In the genomic region with DNA sequence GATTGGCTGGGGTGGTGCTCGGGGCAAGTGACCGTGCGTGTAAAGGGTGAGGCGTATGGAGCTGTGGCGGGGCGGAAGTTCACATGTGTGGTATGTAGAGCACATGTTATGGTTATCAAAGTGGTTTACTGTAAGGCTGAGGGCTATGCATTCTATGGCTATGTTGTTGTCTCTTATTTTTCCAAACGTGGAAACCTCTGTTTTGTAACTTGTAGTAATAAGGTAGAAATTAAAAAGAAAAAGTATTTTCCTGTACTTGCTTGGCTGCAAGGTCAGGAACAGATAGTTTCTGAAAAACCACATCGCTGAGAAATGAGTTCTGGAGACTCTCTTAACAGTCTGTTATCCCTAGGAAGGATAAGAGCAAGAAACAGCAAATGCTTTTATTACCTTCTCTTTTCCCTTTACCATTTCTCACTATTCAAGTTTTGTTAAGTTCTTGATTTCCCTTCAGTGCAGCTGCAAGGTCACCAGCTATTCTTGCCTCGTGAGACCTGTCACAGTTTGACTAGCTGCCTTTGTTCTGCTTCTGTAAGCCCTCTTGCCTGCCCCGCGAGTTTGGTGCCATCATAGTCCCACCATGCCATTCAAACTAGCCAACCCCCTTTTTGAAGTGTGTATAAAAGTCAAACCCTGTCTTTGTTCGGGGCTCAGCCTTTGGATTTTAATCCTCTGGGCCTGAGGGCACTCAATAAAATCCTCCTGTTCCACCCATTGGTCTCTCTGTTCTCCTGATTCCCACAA, we compare ENCODE assay signal across 1 cellular context.
TF ChIP-seq lines count a peak whose summit lies in the region.

No MANE protein-coding gene starts in this region.

TF ChIP-seq in HepG2, 621 proteins besides CTCF, POLR2A, EP300 and RAD21 (continued from another document and continues in another):
- TF ChIP-seq, protein P1, sequence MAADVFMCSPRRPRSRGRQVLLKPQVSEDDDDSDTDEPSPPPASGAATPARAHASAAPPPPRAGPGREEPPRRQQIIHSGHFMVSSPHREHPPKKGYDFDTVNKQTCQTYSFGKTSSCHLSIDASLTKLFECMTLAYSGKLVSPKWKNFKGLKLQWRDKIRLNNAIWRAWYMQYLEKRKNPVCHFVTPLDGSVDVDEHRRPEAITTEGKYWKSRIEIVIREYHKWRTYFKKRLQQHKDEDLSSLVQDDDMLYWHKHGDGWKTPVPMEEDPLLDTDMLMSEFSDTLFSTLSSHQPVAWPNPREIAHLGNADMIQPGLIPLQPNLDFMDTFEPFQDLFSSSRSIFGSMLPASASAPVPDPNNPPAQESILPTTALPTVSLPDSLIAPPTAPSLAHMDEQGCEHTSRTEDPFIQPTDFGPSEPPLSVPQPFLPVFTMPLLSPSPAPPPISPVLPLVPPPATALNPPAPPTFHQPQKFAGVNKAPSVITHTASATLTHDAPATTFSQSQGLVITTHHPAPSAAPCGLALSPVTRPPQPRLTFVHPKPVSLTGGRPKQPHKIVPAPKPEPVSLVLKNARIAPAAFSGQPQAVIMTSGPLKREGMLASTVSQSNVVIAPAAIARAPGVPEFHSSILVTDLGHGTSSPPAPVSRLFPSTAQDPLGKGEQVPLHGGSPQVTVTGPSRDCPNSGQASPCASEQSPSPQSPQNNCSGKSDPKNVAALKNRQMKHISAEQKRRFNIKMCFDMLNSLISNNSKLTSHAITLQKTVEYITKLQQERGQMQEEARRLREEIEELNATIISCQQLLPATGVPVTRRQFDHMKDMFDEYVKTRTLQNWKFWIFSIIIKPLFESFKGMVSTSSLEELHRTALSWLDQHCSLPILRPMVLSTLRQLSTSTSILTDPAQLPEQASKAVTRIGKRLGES (CRISPR knock-in tag; IDR thresholded peaks at IDR 0.05; ENCODE audit: borderline replicate concordance) = 0 out of 2 replicates have a peak, but pooled peaks have one; percentile 57
- TF ChIP-seq FLYWCH1 (CRISPR knock-in tag; IDR thresholded peaks at IDR 0.05) (no peak), TGIF2 (CRISPR knock-in tag; IDR thresholded peaks at IDR 0.05) (no peak; the same call in none of the 2 replicates), SAP130 (CRISPR knock-in tag; IDR thresholded peaks at IDR 0.05; ENCODE audit: low read depth) (no peak; the same call in 1 of the 2 replicates), FOSL1 (CRISPR knock-in tag; IDR thresholded peaks at IDR 0.05; ENCODE audit: borderline replicate concordance) (no peak), ZIK1 (CRISPR knock-in tag; IDR thresholded peaks at IDR 0.05; ENCODE audit: borderline replicate concordance, low read depth) (no peak), NFKB2 (CRISPR knock-in tag; IDR thresholded peaks at IDR 0.05; ENCODE audit: borderline replicate concordance) (0 out of 2 replicates have a peak, but pooled peaks have one; percentile 56), SOX6 (IDR thresholded peaks at IDR 0.05) (no peak), SOX6 (CRISPR knock-in tag; IDR thresholded peaks at IDR 0.05) (peak; percentile 63; the same call in 1 of the 2 replicates), ZNF274 (CRISPR knock-in tag; IDR thresholded peaks at IDR 0.05) (no peak; the same call in 1 of the 2 replicates), KLF13 (CRISPR knock-in tag; IDR thresholded peaks at IDR 0.05) (no peak), SUZ12 (IDR thresholded peaks at IDR 0.05; ENCODE audit: low read depth, low read length) (no peak), ZNF773 (CRISPR knock-in tag; IDR thresholded peaks at IDR 0.05; ENCODE audit: borderline replicate concordance) (no peak), HDAC1 (CRISPR knock-in tag; IDR thresholded peaks at IDR 0.05) (no peak), ZNF431 (CRISPR knock-in tag; IDR thresholded peaks at IDR 0.05; ENCODE audit: borderline replicate concordance, low read depth) (0 out of 2 replicates have a peak, but pooled peaks have one; percentile 47), ATF7-NPFF (CRISPR knock-in tag; IDR thresholded peaks at IDR 0.05; ENCODE audit: low read depth) (peak; percentile 57; the same call in 1 of the 2 replicates), ZNF367 (CRISPR knock-in tag; IDR thresholded peaks at IDR 0.05; ENCODE audit: borderline replicate concordance) (0 out of 2 replicates have a peak, but pooled peaks have one; percentile 9), GABPB1 (CRISPR knock-in tag; IDR thresholded peaks at IDR 0.05) (peak; percentile 75; the same call in 1 of the 2 replicates), ZNF615 (CRISPR knock-in tag; IDR thresholded peaks at IDR 0.05; ENCODE audit: borderline replicate concordance) (no peak), ZSCAN25 (CRISPR knock-in tag; IDR thresholded peaks at IDR 0.05) (no peak), ATF1 (CRISPR knock-in tag; IDR thresholded peaks at IDR 0.05) (no peak; the same call in none of the 2 replicates), RCOR2 (CRISPR knock-in tag; IDR thresholded peaks at IDR 0.05) (no peak), SP4 (CRISPR knock-in tag; IDR thresholded peaks at IDR 0.05) (peak; percentile 60; the same call in 1 of the 2 replicates), ZEB1 (IDR thresholded peaks at IDR 0.05; ENCODE audit: insufficient replicate concordance, low read depth) (no peak), RFX5 (IDR thresholded peaks at IDR 0.05; ENCODE audit: low read depth, low read length) (no peak), RXRA (CRISPR knock-in tag; IDR thresholded peaks at IDR 0.05) (no peak; the same call in 1 of the 2 replicates), ZNF703 (CRISPR knock-in tag; IDR thresholded peaks at IDR 0.05; ENCODE audit: borderline replicate concordance) (no peak), POLR2G (IDR thresholded peaks at IDR 0.05; ENCODE audit: low read depth, low read length) (peak; percentile 99), HOXD1 (CRISPR knock-in tag; IDR thresholded peaks at IDR 0.05) (0 out of 2 replicates have a peak, but pooled peaks have one; percentile 29)
- TF ChIP-seq, protein P2, sequence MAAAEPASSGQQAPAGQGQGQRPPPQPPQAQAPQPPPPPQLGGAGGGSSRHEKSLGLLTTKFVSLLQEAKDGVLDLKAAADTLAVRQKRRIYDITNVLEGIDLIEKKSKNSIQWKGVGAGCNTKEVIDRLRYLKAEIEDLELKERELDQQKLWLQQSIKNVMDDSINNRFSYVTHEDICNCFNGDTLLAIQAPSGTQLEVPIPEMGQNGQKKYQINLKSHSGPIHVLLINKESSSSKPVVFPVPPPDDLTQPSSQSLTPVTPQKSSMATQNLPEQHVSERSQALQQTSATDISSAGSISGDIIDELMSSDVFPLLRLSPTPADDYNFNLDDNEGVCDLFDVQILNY (CRISPR knock-in tag; conservative IDR thresholded peaks at IDR 0.05) = no peak
- TF ChIP-seq, protein P3, sequence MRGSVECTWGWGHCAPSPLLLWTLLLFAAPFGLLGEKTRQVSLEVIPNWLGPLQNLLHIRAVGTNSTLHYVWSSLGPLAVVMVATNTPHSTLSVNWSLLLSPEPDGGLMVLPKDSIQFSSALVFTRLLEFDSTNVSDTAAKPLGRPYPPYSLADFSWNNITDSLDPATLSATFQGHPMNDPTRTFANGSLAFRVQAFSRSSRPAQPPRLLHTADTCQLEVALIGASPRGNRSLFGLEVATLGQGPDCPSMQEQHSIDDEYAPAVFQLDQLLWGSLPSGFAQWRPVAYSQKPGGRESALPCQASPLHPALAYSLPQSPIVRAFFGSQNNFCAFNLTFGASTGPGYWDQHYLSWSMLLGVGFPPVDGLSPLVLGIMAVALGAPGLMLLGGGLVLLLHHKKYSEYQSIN (CRISPR knock-in tag; IDR thresholded peaks at IDR 0.05; ENCODE audit: borderline replicate concordance) = no peak
- TF ChIP-seq, protein P4, sequence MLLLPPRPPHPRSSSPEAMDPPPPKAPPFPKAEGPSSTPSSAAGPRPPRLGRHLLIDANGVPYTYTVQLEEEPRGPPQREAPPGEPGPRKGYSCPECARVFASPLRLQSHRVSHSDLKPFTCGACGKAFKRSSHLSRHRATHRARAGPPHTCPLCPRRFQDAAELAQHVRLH (CRISPR knock-in tag; IDR thresholded peaks at IDR 0.05; ENCODE audit: borderline replicate concordance, low read depth) = peak; percentile 85; the same call in 1 of the 2 replicates
- TF ChIP-seq, protein P5, sequence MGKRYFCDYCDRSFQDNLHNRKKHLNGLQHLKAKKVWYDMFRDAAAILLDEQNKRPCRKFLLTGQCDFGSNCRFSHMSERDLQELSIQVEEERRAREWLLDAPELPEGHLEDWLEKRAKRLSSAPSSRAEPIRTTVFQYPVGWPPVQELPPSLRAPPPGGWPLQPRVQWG (CRISPR knock-in tag; IDR thresholded peaks at IDR 0.05; ENCODE audit: borderline replicate concordance, low read depth) = no peak
- TF ChIP-seq, protein P6, sequence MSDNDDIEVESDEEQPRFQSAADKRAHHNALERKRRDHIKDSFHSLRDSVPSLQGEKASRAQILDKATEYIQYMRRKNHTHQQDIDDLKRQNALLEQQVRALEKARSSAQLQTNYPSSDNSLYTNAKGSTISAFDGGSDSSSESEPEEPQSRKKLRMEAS (IDR thresholded peaks at IDR 0.05) = peak; percentile 96
- TF ChIP-seq, protein P7, sequence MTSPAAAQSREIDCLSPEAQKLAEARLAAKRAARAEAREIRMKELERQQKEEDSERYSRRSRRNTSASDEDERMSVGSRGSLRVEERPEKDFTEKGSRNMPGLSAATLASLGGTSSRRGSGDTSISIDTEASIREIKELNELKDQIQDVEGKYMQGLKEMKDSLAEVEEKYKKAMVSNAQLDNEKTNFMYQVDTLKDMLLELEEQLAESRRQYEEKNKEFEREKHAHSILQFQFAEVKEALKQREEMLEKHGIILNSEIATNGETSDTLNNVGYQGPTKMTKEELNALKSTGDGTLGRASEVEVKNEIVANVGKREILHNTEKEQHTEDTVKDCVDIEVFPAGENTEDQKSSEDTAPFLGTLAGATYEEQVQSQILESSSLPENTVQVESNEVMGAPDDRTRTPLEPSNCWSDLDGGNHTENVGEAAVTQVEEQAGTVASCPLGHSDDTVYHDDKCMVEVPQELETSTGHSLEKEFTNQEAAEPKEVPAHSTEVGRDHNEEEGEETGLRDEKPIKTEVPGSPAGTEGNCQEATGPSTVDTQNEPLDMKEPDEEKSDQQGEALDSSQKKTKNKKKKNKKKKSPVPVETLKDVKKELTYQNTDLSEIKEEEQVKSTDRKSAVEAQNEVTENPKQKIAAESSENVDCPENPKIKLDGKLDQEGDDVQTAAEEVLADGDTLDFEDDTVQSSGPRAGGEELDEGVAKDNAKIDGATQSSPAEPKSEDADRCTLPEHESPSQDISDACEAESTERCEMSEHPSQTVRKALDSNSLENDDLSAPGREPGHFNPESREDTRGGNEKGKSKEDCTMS (CRISPR knock-in tag; conservative IDR thresholded peaks at IDR 0.05) = no peak
- TF ChIP-seq, protein P8, sequence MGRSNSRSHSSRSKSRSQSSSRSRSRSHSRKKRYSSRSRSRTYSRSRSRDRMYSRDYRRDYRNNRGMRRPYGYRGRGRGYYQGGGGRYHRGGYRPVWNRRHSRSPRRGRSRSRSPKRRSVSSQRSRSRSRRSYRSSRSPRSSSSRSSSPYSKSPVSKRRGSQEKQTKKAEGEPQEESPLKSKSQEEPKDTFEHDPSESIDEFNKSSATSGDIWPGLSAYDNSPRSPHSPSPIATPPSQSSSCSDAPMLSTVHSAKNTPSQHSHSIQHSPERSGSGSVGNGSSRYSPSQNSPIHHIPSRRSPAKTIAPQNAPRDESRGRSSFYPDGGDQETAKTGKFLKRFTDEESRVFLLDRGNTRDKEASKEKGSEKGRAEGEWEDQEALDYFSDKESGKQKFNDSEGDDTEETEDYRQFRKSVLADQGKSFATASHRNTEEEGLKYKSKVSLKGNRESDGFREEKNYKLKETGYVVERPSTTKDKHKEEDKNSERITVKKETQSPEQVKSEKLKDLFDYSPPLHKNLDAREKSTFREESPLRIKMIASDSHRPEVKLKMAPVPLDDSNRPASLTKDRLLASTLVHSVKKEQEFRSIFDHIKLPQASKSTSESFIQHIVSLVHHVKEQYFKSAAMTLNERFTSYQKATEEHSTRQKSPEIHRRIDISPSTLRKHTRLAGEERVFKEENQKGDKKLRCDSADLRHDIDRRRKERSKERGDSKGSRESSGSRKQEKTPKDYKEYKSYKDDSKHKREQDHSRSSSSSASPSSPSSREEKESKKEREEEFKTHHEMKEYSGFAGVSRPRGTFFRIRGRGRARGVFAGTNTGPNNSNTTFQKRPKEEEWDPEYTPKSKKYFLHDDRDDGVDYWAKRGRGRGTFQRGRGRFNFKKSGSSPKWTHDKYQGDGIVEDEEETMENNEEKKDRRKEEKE (IDR thresholded peaks at IDR 0.05) = no peak
- TF ChIP-seq, protein P9, sequence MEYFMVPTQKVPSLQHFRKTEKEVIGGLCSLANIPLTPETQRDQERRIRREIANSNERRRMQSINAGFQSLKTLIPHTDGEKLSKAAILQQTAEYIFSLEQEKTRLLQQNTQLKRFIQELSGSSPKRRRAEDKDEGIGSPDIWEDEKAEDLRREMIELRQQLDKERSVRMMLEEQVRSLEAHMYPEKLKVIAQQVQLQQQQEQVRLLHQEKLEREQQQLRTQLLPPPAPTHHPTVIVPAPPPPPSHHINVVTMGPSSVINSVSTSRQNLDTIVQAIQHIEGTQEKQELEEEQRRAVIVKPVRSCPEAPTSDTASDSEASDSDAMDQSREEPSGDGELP (IDR thresholded peaks at IDR 0.05; ENCODE audit: borderline replicate concordance, low read depth) = peak; percentile 18; the same call in 1 of the 2 replicates
- TF ChIP-seq, protein P10, sequence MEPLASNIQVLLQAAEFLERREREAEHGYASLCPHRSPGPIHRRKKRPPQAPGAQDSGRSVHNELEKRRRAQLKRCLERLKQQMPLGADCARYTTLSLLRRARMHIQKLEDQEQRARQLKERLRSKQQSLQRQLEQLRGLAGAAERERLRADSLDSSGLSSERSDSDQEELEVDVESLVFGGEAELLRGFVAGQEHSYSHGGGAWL (CRISPR knock-in tag; IDR thresholded peaks at IDR 0.05) = 0 out of 2 replicates have a peak, but pooled peaks have one; percentile 77
- TF ChIP-seq, protein P11, sequence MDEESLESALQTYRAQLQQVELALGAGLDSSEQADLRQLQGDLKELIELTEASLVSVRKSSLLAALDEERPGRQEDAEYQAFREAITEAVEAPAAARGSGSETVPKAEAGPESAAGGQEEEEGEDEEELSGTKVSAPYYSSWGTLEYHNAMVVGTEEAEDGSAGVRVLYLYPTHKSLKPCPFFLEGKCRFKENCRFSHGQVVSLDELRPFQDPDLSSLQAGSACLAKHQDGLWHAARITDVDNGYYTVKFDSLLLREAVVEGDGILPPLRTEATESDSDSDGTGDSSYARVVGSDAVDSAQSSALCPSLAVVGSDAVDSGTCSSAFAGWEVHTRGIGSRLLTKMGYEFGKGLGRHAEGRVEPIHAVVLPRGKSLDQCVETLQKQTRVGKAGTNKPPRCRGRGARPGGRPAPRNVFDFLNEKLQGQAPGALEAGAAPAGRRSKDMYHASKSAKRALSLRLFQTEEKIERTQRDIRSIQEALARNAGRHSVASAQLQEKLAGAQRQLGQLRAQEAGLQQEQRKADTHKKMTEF (CRISPR knock-in tag; IDR thresholded peaks at IDR 0.05) = peak; percentile 73; the same call in 1 of the 2 replicates
- TF ChIP-seq, protein P12, sequence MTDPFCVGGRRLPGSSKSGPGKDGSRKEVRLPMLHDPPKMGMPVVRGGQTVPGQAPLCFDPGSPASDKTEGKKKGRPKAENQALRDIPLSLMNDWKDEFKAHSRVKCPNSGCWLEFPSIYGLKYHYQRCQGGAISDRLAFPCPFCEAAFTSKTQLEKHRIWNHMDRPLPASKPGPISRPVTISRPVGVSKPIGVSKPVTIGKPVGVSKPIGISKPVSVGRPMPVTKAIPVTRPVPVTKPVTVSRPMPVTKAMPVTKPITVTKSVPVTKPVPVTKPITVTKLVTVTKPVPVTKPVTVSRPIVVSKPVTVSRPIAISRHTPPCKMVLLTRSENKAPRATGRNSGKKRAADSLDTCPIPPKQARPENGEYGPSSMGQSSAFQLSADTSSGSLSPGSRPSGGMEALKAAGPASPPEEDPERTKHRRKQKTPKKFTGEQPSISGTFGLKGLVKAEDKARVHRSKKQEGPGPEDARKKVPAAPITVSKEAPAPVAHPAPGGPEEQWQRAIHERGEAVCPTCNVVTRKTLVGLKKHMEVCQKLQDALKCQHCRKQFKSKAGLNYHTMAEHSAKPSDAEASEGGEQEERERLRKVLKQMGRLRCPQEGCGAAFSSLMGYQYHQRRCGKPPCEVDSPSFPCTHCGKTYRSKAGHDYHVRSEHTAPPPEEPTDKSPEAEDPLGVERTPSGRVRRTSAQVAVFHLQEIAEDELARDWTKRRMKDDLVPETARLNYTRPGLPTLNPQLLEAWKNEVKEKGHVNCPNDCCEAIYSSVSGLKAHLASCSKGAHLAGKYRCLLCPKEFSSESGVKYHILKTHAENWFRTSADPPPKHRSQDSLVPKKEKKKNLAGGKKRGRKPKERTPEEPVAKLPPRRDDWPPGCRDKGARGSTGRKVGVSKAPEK (CRISPR knock-in tag; IDR thresholded peaks at IDR 0.05; ENCODE audit: borderline replicate concordance) = no peak
